In genomic region chr7:98831641-98832221, GRCh38 we compare ENCODE assay signal across 8 cellular contexts. TPM values are rescaled to one million over a fixed set of nuclear protein-coding genes. Genes with fewer than 3 reads are reported as not detected.
DNase-seq lines count a peak whose midpoint lies in the region; ATAC-seq, FAIRE-seq and TF ChIP-seq lines count a peak whose summit lies in the region.

No MANE protein-coding gene starts in this region.

- BruUV-seq in Panc1 (replicated peaks; lab: Mats Ljungman, UMichigan): no TSS peak

- no peaks in the 10 kb centered on the region for H3K4me1 ChIP-seq in Panc1 (ENCODE audit: control insufficient read depth, insufficient read depth, low read length)
- H3K4me1 ChIP-seq in pancreas: no peaks in the 10 kb centered on the region

- intact Hi-C loops in Panc1 (cut with micrococcal nuclease; ENCODE audit: unreplicated experiment) (no loop called here), pancreas (cut with DNase I) (loop anchor here in 1 of 3 donors (10.0 kb wide), 1 partner anchor 87 kb away; no protein-coding TSS in a partner anchor)

- H3K9me3 ChIP-seq in Panc1 (ENCODE audit: control insufficient read depth, insufficient read depth, low read depth, low read length) (no peaks in the 10 kb centered on the region), pancreas (no peaks in the 10 kb centered on the region)

- H3K27me3 ChIP-seq in Panc1 (ENCODE audit: control insufficient read depth, insufficient read depth, low read length): no peaks in the 10 kb centered on the region
- no peaks in the 10 kb centered on the region for H3K27me3 ChIP-seq in pancreas

- H3K4me3 ChIP-seq in GM12865 (ENCODE audit: low read depth, low read length): no peak overlapping the region
- H3K4me3 ChIP-seq in Panc1 (ENCODE audit: low read depth in 2 of 2, low read length in 2 of 2): no peak overlapping the region
- H3K4me3 ChIP-seq in astrocyte of the cerebellum (ENCODE audit: low read depth, low read length): no peak overlapping the region
- no peak overlapping the region for H3K4me3 ChIP-seq in pancreas

- CTCF ChIA-PET in Panc1 (lab: Charles Lee): interaction anchor here (0.6 to 1.1 kb wide), 3 partner anchors 19 to 578 kb away, joined by 3 to 4 read pairs (median 3); no protein-coding TSS in a partner anchor

- FAIRE-seq in pancreas (lab: Jason Lieb, UNC): no peak
- FAIRE-seq in frontal cortex (lab: Jason Lieb, UNC): no peak

- H3K36me3 ChIP-seq in Panc1 (ENCODE audit: control insufficient read depth, insufficient read depth, low read length) (no peaks in the 10 kb centered on the region), pancreas (no peaks in the 10 kb centered on the region)

- POLR2A ChIA-PET in Panc1 (lab: Charles Lee): interaction anchor here (0.6 kb wide), 1 partner anchor 440 kb away, joined by 4 read pairs; no protein-coding TSS in a partner anchor

- TF ChIP-seq CTCF in GM12865 (IDR thresholded peaks at IDR 0.05; ENCODE audit: insufficient read depth, low read depth, low read length, missing control alignments): peak; percentile 56
- peak; percentile 87 for TF ChIP-seq CTCF in Panc1 (IDR thresholded peaks at IDR 0.05)
- peak; percentile 58 for TF ChIP-seq CTCF in astrocyte of the cerebellum (IDR thresholded peaks at IDR 0.05; ENCODE audit: low read depth, low read length, missing control alignments)
- peak in 3 of 4 donors; percentile 17 to 38 (median 36) for TF ChIP-seq CTCF in pancreas (IDR thresholded peaks at IDR 0.05)

- H3K27ac ChIP-seq in Panc1 (ENCODE audit: low read length): no peak overlapping the region
- no peak overlapping the region for H3K27ac ChIP-seq in pancreas

- in situ Hi-C loops in Panc1 (cut with HindIII; ENCODE audit: low pct_unique_long_range_greater_than_20kb, low sequenced_read_pairs): no loop called here
- in situ Hi-C loops in astrocyte of the cerebellum (cut with HindIII; ENCODE audit: low sequenced_read_pairs): no loop called here

- WGBS in pancreas, 2 donors: 76 to 78% methylated on average over 8 of the region's 8 CpGs

- DNase-seq in GM12865 (ENCODE audit: low read depth) (peak; percentile 40), Panc1 (ENCODE audit: low read depth, low spot score) (no peak), astrocyte of the cerebellum (ENCODE audit: low read depth) (no peak), pancreas (peak in 1 of 6 donors; percentile 38), frontal cortex (ENCODE audit: low spot score in 2 of 2) (no peak), cerebellum (ENCODE audit: low spot score) (no peak)

- ATAC-seq in Panc1: no peak
- no peak for ATAC-seq in pancreas
- no peak for ATAC-seq in HG02610 (IDR thresholded peaks at IDR 0.05; ENCODE audit: unreplicated experiment)
- ATAC-seq in GM21786 (IDR thresholded peaks at IDR 0.05; ENCODE audit: unreplicated experiment): no peak

RNA-seq across cellular contexts. Expression of gene TMEM130, which starts 38.1 kb away (rescaled TPM):
- total RNA-seq in Panc1 (2021; ENCODE audit: unreplicated experiment) (0.41 TPM), pancreas (1 to 10 TPM in 1 of 6 donors, under 1 TPM in 5; 0.13 to 1.0 (median 0.44) TPM), frontal cortex (4.9 TPM), cerebellum (7.6 TPM)
- polyA plus RNA-seq in Panc1 (2012; ENCODE audit: insufficient read length): 0.30 TPM
- 1 to 10 TPM in 1 of 2 donors, under 1 TPM in 1; 0.95 to 3.7 TPM for polyA plus RNA-seq in pancreas

RNA-seq across cellular contexts. Expression of gene TRRAP, which starts 46.6 kb away (rescaled TPM):
- total RNA-seq in Panc1 (2021; ENCODE audit: unreplicated experiment): 44.9 TPM
- polyA plus RNA-seq in Panc1 (2012; ENCODE audit: insufficient read length): 35.6 TPM
- total RNA-seq in pancreas: 10 to 100 TPM; 14.3 to 25.1 (median 15.7) TPM
- polyA plus RNA-seq in pancreas: 10 to 100 TPM; 10.2 to 11.9 TPM
- 21.2 TPM for total RNA-seq in frontal cortex
- 46.9 TPM for total RNA-seq in cerebellum

Comparison
In these comparisons a context has a peak if more than half of its experiments do, and no peak if none do; other contexts are left out.
1. CTCF ChIP-seq: peak in every context shown above with its lines; median percentile 87 in Panc1; 58 in astrocyte of the cerebellum; 56 in GM12865; 36 in pancreas.